In genomic region chr10:109773818-109774440, GRCh38 we compare ENCODE assay signal across 8 cellular contexts.
A peak's percentile ranks its signal among the peaks of the same experiment; 100 is the strongest.
DNase-seq lines count a peak whose midpoint lies in the region; TF ChIP-seq lines count a peak whose summit lies in the region.

No MANE protein-coding gene starts in this region.

- H3K9ac ChIP-seq in adipocyte (ENCODE audit: low read length) (no peak overlapping the region), liver (ENCODE audit: low read depth in 1 of 2, low read length in 2 of 2) (no peak overlapping the region)

- WGBS in liver = 33% methylated on average over 3 of the region's 3 CpGs

- DNase-seq in DMS 273 (lab: John Stamatoyannopoulos, UW; ENCODE audit: unreplicated experiment) = peak; percentile 42
- DNase-seq in DMS 273 treated with DMSO at 0.1 percent for 48 hours (lab: John Stamatoyannopoulos, UW) = no peak
- DNase-seq in HuH-7 (ENCODE audit: low spot score) = peak; percentile 19
- DNase-seq in adipocyte (ENCODE audit: low read depth) = peak; percentile 68
- no peak for DNase-seq in activated CD4-positive, alpha-beta T cell treated with anti-CD3 and anti-CD28 coated beads for 48 hours
- DNase-seq in stimulated activated CD4-positive, alpha-beta T cell treated with anti-CD3 and anti-CD28 coated beads, Interleukin-4, amount 100 ng/mL, for 24 hours = no peak
- no peak for DNase-seq in NCI-H2107 treated with DMSO at 0.1 percent for 48 hours (lab: John Stamatoyannopoulos, UW; ENCODE audit: unreplicated experiment)

- H3K36me3 ChIP-seq in adipocyte (ENCODE audit: control insufficient read depth, insufficient read depth, low read length, severe bottlenecking) (no peaks in the 10 kb centered on the region), liver (ENCODE audit: control insufficient read depth in 4 of 4, insufficient read depth in 3 of 4, low read depth in 1 of 4, low read length in 3 of 4) (no peaks in the 10 kb centered on the region)

- TF ChIP-seq CTCF in liver (IDR thresholded peaks at IDR 0.05; ENCODE audit: low read depth, low read length, missing input control) = peak; percentile 36

- peak; percentile 75 to 78 for TF ChIP-seq RAD21 in liver (IDR thresholded peaks at IDR 0.05)

- no peak overlapping the region for H3K27ac ChIP-seq in liver (ENCODE audit: low read depth in 1 of 2, low read length in 2 of 2)

- H3K4me1 ChIP-seq in adipocyte (ENCODE audit: control insufficient read depth, insufficient read depth, low read length) = peaks cover 5% of the 10 kb centered on the region
- H3K4me1 ChIP-seq in liver (ENCODE audit: control insufficient read depth in 4 of 4, insufficient read depth in 4 of 4, low read length in 3 of 4) = no peaks in the 10 kb centered on the region

- H3K4me3 ChIP-seq in adipocyte (ENCODE audit: low read length) (no peak overlapping the region), liver (ENCODE audit: low read depth in 1 of 3, low read length in 3 of 3) (no peak overlapping the region)

- H3K27me3 ChIP-seq in adipocyte (replicated peaks; ENCODE audit: control insufficient read depth, insufficient read depth, low read length) (peaks cover under 1% of the 10 kb centered on the region), liver (ENCODE audit: control insufficient read depth in 4 of 4, insufficient read depth in 4 of 4, low read length in 3 of 4) (no peaks in the 10 kb centered on the region)

- H3K9me3 ChIP-seq in adipocyte (ENCODE audit: control insufficient read depth, low read length) = no peaks in the 10 kb centered on the region
- H3K9me3 ChIP-seq in liver (ENCODE audit: control insufficient read depth in 4 of 4, low read length in 3 of 4) = no peaks in the 10 kb centered on the region

TF ChIP-seq in liver, 16 proteins besides CTCF, POLR2A, EP300 and RAD21:
- TF ChIP-seq HNF4G (IDR thresholded peaks at IDR 0.05) = no peak
- TF ChIP-seq TAF1 (conservative IDR thresholded peaks at IDR 0.05) = no peak
- TF ChIP-seq YY1 (IDR thresholded peaks at IDR 0.05) = no peak
- no peak for TF ChIP-seq HNF4A (conservative IDR thresholded peaks at IDR 0.05)
- no peak for TF ChIP-seq FOXA2 (IDR thresholded peaks at IDR 0.05)
- TF ChIP-seq FOXA1 (IDR thresholded peaks at IDR 0.05) = no peak
- TF ChIP-seq EGR1 (IDR thresholded peaks at IDR 0.05; ENCODE audit: low read depth in 2 of 2) = no peak
- no peak for TF ChIP-seq MAX (IDR thresholded peaks at IDR 0.05)
- TF ChIP-seq, protein P1, sequence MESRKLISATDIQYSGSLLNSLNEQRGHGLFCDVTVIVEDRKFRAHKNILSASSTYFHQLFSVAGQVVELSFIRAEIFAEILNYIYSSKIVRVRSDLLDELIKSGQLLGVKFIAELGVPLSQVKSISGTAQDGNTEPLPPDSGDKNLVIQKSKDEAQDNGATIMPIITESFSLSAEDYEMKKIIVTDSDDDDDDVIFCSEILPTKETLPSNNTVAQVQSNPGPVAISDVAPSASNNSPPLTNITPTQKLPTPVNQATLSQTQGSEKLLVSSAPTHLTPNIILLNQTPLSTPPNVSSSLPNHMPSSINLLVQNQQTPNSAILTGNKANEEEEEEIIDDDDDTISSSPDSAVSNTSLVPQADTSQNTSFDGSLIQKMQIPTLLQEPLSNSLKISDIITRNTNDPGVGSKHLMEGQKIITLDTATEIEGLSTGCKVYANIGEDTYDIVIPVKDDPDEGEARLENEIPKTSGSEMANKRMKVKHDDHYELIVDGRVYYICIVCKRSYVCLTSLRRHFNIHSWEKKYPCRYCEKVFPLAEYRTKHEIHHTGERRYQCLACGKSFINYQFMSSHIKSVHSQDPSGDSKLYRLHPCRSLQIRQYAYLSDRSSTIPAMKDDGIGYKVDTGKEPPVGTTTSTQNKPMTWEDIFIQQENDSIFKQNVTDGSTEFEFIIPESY (IDR thresholded peaks at IDR 0.05) = no peak
- no peak for TF ChIP-seq NR2F2 (IDR thresholded peaks at IDR 0.05)
- no peak for TF ChIP-seq ATF3 (IDR thresholded peaks at IDR 0.05)
- TF ChIP-seq, protein P2, sequence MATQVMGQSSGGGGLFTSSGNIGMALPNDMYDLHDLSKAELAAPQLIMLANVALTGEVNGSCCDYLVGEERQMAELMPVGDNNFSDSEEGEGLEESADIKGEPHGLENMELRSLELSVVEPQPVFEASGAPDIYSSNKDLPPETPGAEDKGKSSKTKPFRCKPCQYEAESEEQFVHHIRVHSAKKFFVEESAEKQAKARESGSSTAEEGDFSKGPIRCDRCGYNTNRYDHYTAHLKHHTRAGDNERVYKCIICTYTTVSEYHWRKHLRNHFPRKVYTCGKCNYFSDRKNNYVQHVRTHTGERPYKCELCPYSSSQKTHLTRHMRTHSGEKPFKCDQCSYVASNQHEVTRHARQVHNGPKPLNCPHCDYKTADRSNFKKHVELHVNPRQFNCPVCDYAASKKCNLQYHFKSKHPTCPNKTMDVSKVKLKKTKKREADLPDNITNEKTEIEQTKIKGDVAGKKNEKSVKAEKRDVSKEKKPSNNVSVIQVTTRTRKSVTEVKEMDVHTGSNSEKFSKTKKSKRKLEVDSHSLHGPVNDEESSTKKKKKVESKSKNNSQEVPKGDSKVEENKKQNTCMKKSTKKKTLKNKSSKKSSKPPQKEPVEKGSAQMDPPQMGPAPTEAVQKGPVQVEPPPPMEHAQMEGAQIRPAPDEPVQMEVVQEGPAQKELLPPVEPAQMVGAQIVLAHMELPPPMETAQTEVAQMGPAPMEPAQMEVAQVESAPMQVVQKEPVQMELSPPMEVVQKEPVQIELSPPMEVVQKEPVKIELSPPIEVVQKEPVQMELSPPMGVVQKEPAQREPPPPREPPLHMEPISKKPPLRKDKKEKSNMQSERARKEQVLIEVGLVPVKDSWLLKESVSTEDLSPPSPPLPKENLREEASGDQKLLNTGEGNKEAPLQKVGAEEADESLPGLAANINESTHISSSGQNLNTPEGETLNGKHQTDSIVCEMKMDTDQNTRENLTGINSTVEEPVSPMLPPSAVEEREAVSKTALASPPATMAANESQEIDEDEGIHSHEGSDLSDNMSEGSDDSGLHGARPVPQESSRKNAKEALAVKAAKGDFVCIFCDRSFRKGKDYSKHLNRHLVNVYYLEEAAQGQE (IDR thresholded peaks at IDR 0.05) = no peak
- TF ChIP-seq RXRA (IDR thresholded peaks at IDR 0.05) = no peak
- no peak for TF ChIP-seq JUND (IDR thresholded peaks at IDR 0.05)
- no peak for TF ChIP-seq SP1 (IDR thresholded peaks at IDR 0.05)

Comparison
In these comparisons a context has a peak if more than half of its experiments do, and no peak if none do; other contexts are left out.
1. DNase-seq: peak in DMS 273 (single experiment), HuH-7 (single experiment) and adipocyte (single experiment); none in DMS 273 treated with DMSO at 0.1 percent for 48 hours (single experiment), activated CD4-positive, alpha-beta T cell treated with anti-CD3 and anti-CD28 coated beads for 48 hours (single experiment), stimulated activated CD4-positive, alpha-beta T cell treated with anti-CD3 and anti-CD28 coated beads, Interleukin-4, amount 100 ng/mL, for 24 hours (single experiment) and NCI-H2107 treated with DMSO at 0.1 percent for 48 hours (single experiment).